Comparison of ENCODE assay signal across 8 cellular contexts in genomic region chr1:84782311-84782771, GRCh38.
DNase-seq lines count a peak whose midpoint lies in the region; ATAC-seq and TF ChIP-seq lines count a peak whose summit lies in the region.

No MANE protein-coding gene starts in this region.

- H3K4me3 ChIP-seq in choroid plexus epithelial cell (ENCODE audit: low read depth, low read length) (peak overlapping the region; percentile 17), mesenchymal stem cell (ENCODE audit: insufficient read depth in 1 of 2, low read depth in 1 of 2, low read length in 2 of 2) (no peak overlapping the region)

- no peak overlapping the region for H3K9ac ChIP-seq in mesenchymal stem cell (ENCODE audit: low read length)

- H3K23ac ChIP-seq in mesenchymal stem cell (ENCODE audit: low read length in 2 of 2), result no peak overlapping the region

- H2AFZ ChIP-seq in mesenchymal stem cell (ENCODE audit: low read depth, low read length), result no peak overlapping the region

- no peak overlapping the region for H4K91ac ChIP-seq in mesenchymal stem cell (ENCODE audit: low read length)

- no peaks in the 10 kb centered on the region for H3K9me3 Mint-ChIP-seq in HFFc6
- no peaks in the 10 kb centered on the region for H3K9me3 Mint-ChIP-seq in activated CD4-positive, alpha-beta T cell treated with anti-CD3 and anti-CD28 coated beads for 36 hours (ENCODE audit: low read depth)

- DNase-seq in GM10248 (ENCODE audit: extremely low spot score), result peak; percentile 82
- no peak for DNase-seq in HFFc6
- peak; percentile 44 for DNase-seq in NCI-H146 treated with DMSO at 0.1 percent for 48 hours (lab: John Stamatoyannopoulos, UW; ENCODE audit: unreplicated experiment)
- DNase-seq in activated CD4-positive, alpha-beta T cell treated with anti-CD3 and anti-CD28 coated beads for 36 hours, result peak; percentile 89
- peak; percentile 91 for DNase-seq in choroid plexus epithelial cell (ENCODE audit: low read depth)
- DNase-seq in mesenchymal stem cell, result peak; percentile 63
- peak; percentile 65 for DNase-seq in stimulated activated CD8-positive, alpha-beta memory T cell treated with anti-CD3 and anti-CD28 coated beads, Interleukin-7, amount 100 ng/mL, for 24 hours (ENCODE audit: low read depth)
- no peak for DNase-seq in DMS153 treated with DMSO at 0.1 percent for 48 hours (lab: John Stamatoyannopoulos, UW; ENCODE audit: unreplicated experiment)

- no peak overlapping the region for H2AK5ac ChIP-seq in mesenchymal stem cell (ENCODE audit: low read length, severe bottlenecking)

- H3K4ac ChIP-seq in mesenchymal stem cell (ENCODE audit: low read depth in 1 of 2, low read length in 2 of 2), result no peak overlapping the region

- no peak overlapping the region for H3K18ac ChIP-seq in mesenchymal stem cell (ENCODE audit: low read depth in 1 of 2, low read length in 2 of 2)

- no peak overlapping the region for H2BK5ac ChIP-seq in mesenchymal stem cell (ENCODE audit: low read depth, low read length, poor library complexity, severe bottlenecking)

- peak; percentile 89 for ATAC-seq in activated CD4-positive, alpha-beta T cell treated with anti-CD3 and anti-CD28 coated beads for 36 hours

- H3K4me1 ChIP-seq in mesenchymal stem cell (ENCODE audit: control insufficient read depth, insufficient read depth, low read depth, low read length), result peaks cover 2% of the 10 kb centered on the region

- peaks cover 8% of the 10 kb centered on the region for H3K4me1 Mint-ChIP-seq in HFFc6 (ENCODE audit: low read depth)
- peaks cover 22% of the 10 kb centered on the region for H3K4me1 Mint-ChIP-seq in activated CD4-positive, alpha-beta T cell treated with anti-CD3 and anti-CD28 coated beads for 36 hours

- no peak overlapping the region for H2BK12ac ChIP-seq in mesenchymal stem cell (ENCODE audit: low read length in 2 of 2)

- H3K79me1 ChIP-seq in mesenchymal stem cell (replicated peaks; ENCODE audit: low read length, poor library complexity, severe bottlenecking), result no peaks in the 10 kb centered on the region

- intact Hi-C loops in activated CD4-positive, alpha-beta T cell treated with anti-CD3 and anti-CD28 coated beads for 36 hours (cut with DNase I, micrococcal nuclease), result loop anchor here in 1 of 2 experiments (1.0 to 5.0 kb wide), 2 partner anchors 154 to 470 kb away; no protein-coding TSS in a partner anchor

- no peak overlapping the region for H3K4me3 Mint-ChIP-seq in HFFc6
- H3K4me3 Mint-ChIP-seq in activated CD4-positive, alpha-beta T cell treated with anti-CD3 and anti-CD28 coated beads for 36 hours, result peak overlapping the region; percentile 57

- H3K9me3 ChIP-seq in mesenchymal stem cell (ENCODE audit: control insufficient read depth, low read length), result no peaks in the 10 kb centered on the region

- no peak overlapping the region for H3K27ac Mint-ChIP-seq in HFFc6
- no peak overlapping the region for H3K27ac Mint-ChIP-seq in activated CD4-positive, alpha-beta T cell treated with anti-CD3 and anti-CD28 coated beads for 36 hours

- H3K27me3 Mint-ChIP-seq in HFFc6 (ENCODE audit: insufficient read depth), result peaks cover 3% of the 10 kb centered on the region; the same call in 1 of the 2 replicates
- H3K27me3 Mint-ChIP-seq in activated CD4-positive, alpha-beta T cell treated with anti-CD3 and anti-CD28 coated beads for 36 hours, result no peaks in the 10 kb centered on the region

- no peak overlapping the region for H4K8ac ChIP-seq in mesenchymal stem cell (ENCODE audit: low read length)

- H3K27me3 ChIP-seq in mesenchymal stem cell (ENCODE audit: control insufficient read depth in 1 of 2, insufficient read depth in 1 of 2, low read length in 2 of 2), result peaks cover 0 to 12% of the 10 kb centered on the region in 2 experiments

- H2BK120ac ChIP-seq in mesenchymal stem cell (ENCODE audit: low read depth, low read length), result no peak overlapping the region

- 24% methylated on average over 13 of the region's 13 CpGs for WGBS in mesenchymal stem cell

- H3K14ac ChIP-seq in mesenchymal stem cell (ENCODE audit: low read length in 2 of 2), result no peak overlapping the region

- H3K27ac ChIP-seq in mesenchymal stem cell (ENCODE audit: low read length, poor library complexity, severe bottlenecking), result no peak overlapping the region

- no peak overlapping the region for H2BK15ac ChIP-seq in mesenchymal stem cell (ENCODE audit: low read depth, poor library complexity, severe bottlenecking)

- CTCF ChIA-PET in GM10248 (lab: Yijun Ruan, JAX), result interaction anchor here (0.6 to 3.4 kb wide), 42 partner anchors 8 to 477 kb away, joined by 3 to 25 read pairs (median 4); partner anchors contain the start of gene C1orf52
- CTCF ChIA-PET in activated CD4-positive, alpha-beta T cell treated with anti-CD3 and anti-CD28 coated beads for 36 hours (lab: Charles Lee), result interaction anchor here (0.6 to 2.0 kb wide), 38 partner anchors 9 to 570 kb away, joined by 3 to 18 read pairs (median 3); no protein-coding TSS in a partner anchor

- POLR2A ChIA-PET in GM10248 (lab: Yijun Ruan, JAX), result no interaction called here
- POLR2A ChIA-PET in activated CD4-positive, alpha-beta T cell treated with anti-CD3 and anti-CD28 coated beads for 36 hours (lab: Charles Lee), result interaction anchor here (0.6 kb wide), 1 partner anchor 114 kb away, joined by 3 read pairs; no protein-coding TSS in a partner anchor

- TF ChIP-seq CTCF in GM10248 (IDR thresholded peaks at IDR 0.05; ENCODE audit: control extremely low read depth, extremely low read depth, low read depth, missing control alignments) (peak; percentile 84), HFFc6 (IDR thresholded peaks at IDR 0.05) (peak; percentile 78), choroid plexus epithelial cell (conservative IDR thresholded peaks at IDR 0.05; ENCODE audit: low read depth, low read length) (peak; percentile 93)

- H3K4me2 ChIP-seq in mesenchymal stem cell (ENCODE audit: low read length, poor library complexity, severe bottlenecking), result peak overlapping the region; percentile 43

- H3K36me3 Mint-ChIP-seq in HFFc6 (ENCODE audit: low read depth), result no peaks in the 10 kb centered on the region
- no peaks in the 10 kb centered on the region for H3K36me3 Mint-ChIP-seq in activated CD4-positive, alpha-beta T cell treated with anti-CD3 and anti-CD28 coated beads for 36 hours (ENCODE audit: low read depth)

- no peaks in the 10 kb centered on the region for H3K36me3 ChIP-seq in mesenchymal stem cell (ENCODE audit: control insufficient read depth in 1 of 2, insufficient read depth in 2 of 2, low read depth in 1 of 2, low read length in 2 of 2)

Comparison
In these comparisons a context has a peak if more than half of its experiments do, and no peak if none do; other contexts are left out.
1. DNase-seq: peak in GM10248 (single experiment), NCI-H146 treated with DMSO at 0.1 percent for 48 hours (single experiment), activated CD4-positive, alpha-beta T cell treated with anti-CD3 and anti-CD28 coated beads for 36 hours (single experiment), choroid plexus epithelial cell (single experiment), mesenchymal stem cell (single experiment) and stimulated activated CD8-positive, alpha-beta memory T cell treated with anti-CD3 and anti-CD28 coated beads, Interleukin-7, amount 100 ng/mL, for 24 hours (single experiment); none in HFFc6 (single experiment) and DMS153 treated with DMSO at 0.1 percent for 48 hours (single experiment).
2. Peak in every context shown above with its lines, with median percentiles within 50 percentile points of each other: CTCF ChIP-seq.